16 cellular contexts compared by ENCODE assay signal in the genomic region with DNA sequence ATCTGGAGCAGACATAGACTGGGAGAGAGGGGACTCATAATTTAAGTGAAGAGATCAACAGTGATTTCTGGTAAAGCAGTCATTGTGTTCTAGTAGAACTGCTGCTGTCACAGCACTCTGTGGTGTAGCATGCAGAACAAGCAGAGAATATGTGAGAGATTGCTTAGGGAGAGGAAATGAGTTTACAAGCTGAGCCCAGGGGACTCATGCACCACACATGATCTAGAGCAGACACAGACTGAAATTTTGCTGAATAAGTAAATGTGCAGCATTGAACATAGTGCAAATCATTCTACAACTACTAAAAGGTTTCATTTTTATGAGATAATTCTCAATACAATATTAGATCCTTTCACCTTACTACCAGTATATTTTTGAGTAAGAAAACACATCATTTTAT.
"Had no signal": no experiment of that assay in that cellular context is flagged by ENCODE, and none has a peak within 500 bp of the region (broad histone marks: within the 10 kb centered on the region; RNA-seq: fewer than 3 reads in every experiment).

No MANE protein-coding gene starts in this region.

- H3K27ac ChIP-seq: ascending aorta, dorsolateral prefrontal cortex, psoas muscle had no signal

- DNase-seq: activated CD8-positive, alpha-beta memory T cell treated with anti-CD3 and anti-CD28 coated beads, Interleukin-2, amount 50 U/mL, for 48 hours; activated CD8-positive, alpha-beta T cell treated with anti-CD3 and anti-CD28 coated beads, Interleukin-2, amount 10 ng/mL, durations not matched to agents 7 days and 5 days; activated naive CD4-positive, alpha-beta T cell treated with Interleukin-2 at 50 U/mL for 16 hours; activated naive CD8-positive, alpha-beta T cell treated with anti-CD3 and anti-CD28 coated beads, Interleukin-2, amount 50 U/mL, for 24 hours; dorsolateral prefrontal cortex; glutamatergic neuron; left cardiac atrium; occipital lobe; psoas muscle; stimulated activated CD4-positive, alpha-beta T cell treated with anti-CD3 and anti-CD28 coated beads, Interleukin-2, amount 100 ng/mL, for 24 hours; stimulated activated naive CD4-positive, alpha-beta T cell had no signal

- H3K36me3 ChIP-seq: ascending aorta had no signal

- FAIRE-seq: bronchial epithelial cell had no signal

- H3K27me3 ChIP-seq: ascending aorta had no signal

- H3K9me3 ChIP-seq: ascending aorta, psoas muscle had no signal

- H3K4me3 ChIP-seq: ascending aorta, dorsolateral prefrontal cortex, lung, psoas muscle had no signal

- H3K4me1 ChIP-seq: ascending aorta, psoas muscle had no signal

- ATAC-seq: activated CD8-positive, alpha-beta T cell treated with anti-CD3 and anti-CD28 coated beads, Interleukin-2, amount 10 ng/mL, durations not matched to agents 7 days and 5 days; activated naive CD8-positive, alpha-beta T cell treated with anti-CD3 and anti-CD28 coated beads, Interleukin-2, amount 50 U/mL, for 24 hours; left cardiac atrium; natural killer cell treated with Interleukin-12 subunit alpha and Interleukin-12 subunit beta and Interleukin-15 and Interleukin-18, amount 100 ng/mL, for 72 hours; psoas muscle; sciatic nerve had no signal
